In the genomic region with DNA sequence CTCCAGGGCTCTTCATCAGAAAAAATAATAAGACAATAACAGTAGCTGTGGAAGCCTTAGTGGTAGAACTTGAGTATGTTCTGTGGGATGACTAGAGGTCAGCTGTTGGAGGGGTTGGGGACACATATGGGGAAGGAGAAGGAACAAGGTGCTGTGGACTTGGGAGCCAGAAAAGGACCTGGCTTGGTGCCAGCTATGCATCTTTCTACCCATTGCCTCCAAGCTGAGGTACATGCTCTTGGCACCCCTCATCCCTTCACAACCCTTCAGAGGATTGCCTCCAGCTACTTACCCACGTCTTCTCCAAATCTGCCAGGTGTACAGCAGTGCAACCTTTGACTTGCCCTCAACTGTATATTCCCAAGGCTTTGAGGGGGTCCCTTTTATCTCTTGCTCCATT, we compare ENCODE assay signal across 28 cellular contexts.
"Had no signal": no experiment of that assay in that cellular context is flagged by ENCODE, and none has a peak within 500 bp of the region (broad histone marks: within the 10 kb centered on the region; RNA-seq: fewer than 3 reads in every experiment).

No MANE protein-coding gene starts in this region.

- H3K27me3 ChIP-seq: pancreas, right lobe of liver, sigmoid colon, stomach, thyroid gland, tibial nerve, upper lobe of right lung, uterus had no signal

- H3K27ac Mint-ChIP-seq: naive thymus-derived CD8-positive, alpha-beta T cell; natural killer cell treated with Interleukin-12 subunit alpha and Interleukin-12 subunit beta and Interleukin-15 and Interleukin-18, amount 100 ng/mL, for 72 hours; nephron progenitor cell; stimulated activated effector memory CD8-positive, alpha-beta T cell treated with anti-CD3 and anti-CD28 coated beads, Interleukin-12 subunit alpha, Interleukin-12 subunit beta, amount 100 ng/mL, for 72 hours; stimulated activated naive B cell treated with anti-CD40 and anti-IgM and Interleukin-4, amounts not matched to agents 10 μg/mL and 1 μg/mL and 100 μg/mL, for 72 hours; stimulated activated naive CD8-positive, alpha-beta T cell treated with anti-CD3 and anti-CD28 coated beads, Interleukin-15, Interleukin-2, amounts not matched to agents 100 ng/mL and 50 ng/mL, for 24 hours; type B pancreatic cell had no signal

- H3K36me3 ChIP-seq: neutrophil, pancreas, prostate gland, right lobe of liver, sigmoid colon, stomach, thoracic aorta, thyroid gland, tibial nerve, upper lobe of right lung, uterus had no signal

- H3K27ac ChIP-seq: neutrophil, pancreas, prostate gland, right lobe of liver, sigmoid colon, stomach, thoracic aorta, thyroid gland, tibial nerve, upper lobe of right lung, uterus had no signal

- H3K4me3 Mint-ChIP-seq: naive thymus-derived CD8-positive, alpha-beta T cell; natural killer cell treated with Interleukin-12 subunit alpha and Interleukin-12 subunit beta and Interleukin-15 and Interleukin-18, amount 100 ng/mL, for 72 hours; nephron progenitor cell; neural crest cell; stimulated activated effector memory CD8-positive, alpha-beta T cell treated with anti-CD3 and anti-CD28 coated beads, Interleukin-12 subunit alpha, Interleukin-12 subunit beta, amount 100 ng/mL, for 72 hours; stimulated activated naive B cell treated with anti-CD40 and anti-IgM and Interleukin-4, amounts not matched to agents 10 μg/mL and 1 μg/mL and 100 μg/mL, for 72 hours; stimulated activated naive CD8-positive, alpha-beta T cell treated with anti-CD3 and anti-CD28 coated beads, Interleukin-15, Interleukin-2, amounts not matched to agents 100 ng/mL and 50 ng/mL, for 24 hours; type B pancreatic cell had no signal

- H3K4me1 Mint-ChIP-seq: neural crest cell had no signal

- H3K4me3 ChIP-seq: pancreas, prostate gland, right lobe of liver, sigmoid colon, stomach, thoracic aorta, thyroid gland, tibial nerve, upper lobe of right lung, uterus had no signal

- H3K9me3 ChIP-seq: neutrophil, pancreas, prostate gland, right lobe of liver, sigmoid colon, stomach, thoracic aorta, thyroid gland, tibial nerve, upper lobe of right lung, uterus had no signal

- H3K4me1 ChIP-seq: pancreas, sigmoid colon, thyroid gland, tibial nerve, uterus had no signal

- H3K9me3 Mint-ChIP-seq: naive thymus-derived CD8-positive, alpha-beta T cell; natural killer cell treated with Interleukin-12 subunit alpha and Interleukin-12 subunit beta and Interleukin-15 and Interleukin-18, amount 100 ng/mL, for 72 hours; nephron progenitor cell; neural crest cell; stimulated activated effector memory CD8-positive, alpha-beta T cell treated with anti-CD3 and anti-CD28 coated beads, Interleukin-12 subunit alpha, Interleukin-12 subunit beta, amount 100 ng/mL, for 72 hours; stimulated activated naive B cell treated with anti-CD40 and anti-IgM and Interleukin-4, amounts not matched to agents 10 μg/mL and 1 μg/mL and 100 μg/mL, for 72 hours; stimulated activated naive CD8-positive, alpha-beta T cell treated with anti-CD3 and anti-CD28 coated beads, Interleukin-15, Interleukin-2, amounts not matched to agents 100 ng/mL and 50 ng/mL, for 24 hours; type B pancreatic cell had no signal

- DNase-seq: naive thymus-derived CD8-positive, alpha-beta T cell; nephron progenitor cell; nucleus accumbens; pancreas; retina; right cardiac atrium; sigmoid colon; small intestine; stimulated activated CD4-positive, alpha-beta T cell treated with anti-CD3 and anti-CD28 coated beads, Interleukin-15, amount 100 ng/mL, for 24 hours; stimulated activated CD4-positive, alpha-beta T cell treated with anti-CD3 and anti-CD28 coated beads, Interleukin-2, amount 100 ng/mL, for 24 hours; stimulated activated CD4-positive, alpha-beta T cell treated with anti-CD3 and anti-CD28 coated beads, Interleukin-2, amount 100 ng/mL, for 48 hours; stimulated activated CD4-positive, alpha-beta T cell treated with anti-CD3 and anti-CD28 coated beads, Interleukin-4, amount 100 ng/mL, for 24 hours; stimulated activated naive B cell treated with anti-CD40 and anti-IgM and Interleukin-4, amounts not matched to agents 10 μg/mL and 1 μg/mL and 100 μg/mL, for 72 hours; stimulated activated naive CD4-positive, alpha-beta T cell treated with Interleukin-2 at 50 U/mL for 16 hours; stomach; thyroid gland; upper lobe of right lung; uterus had no signal

- H3K36me3 Mint-ChIP-seq: naive thymus-derived CD8-positive, alpha-beta T cell; natural killer cell treated with Interleukin-12 subunit alpha and Interleukin-12 subunit beta and Interleukin-15 and Interleukin-18, amount 100 ng/mL, for 72 hours; stimulated activated effector memory CD8-positive, alpha-beta T cell treated with anti-CD3 and anti-CD28 coated beads, Interleukin-12 subunit alpha, Interleukin-12 subunit beta, amount 100 ng/mL, for 72 hours; stimulated activated naive B cell treated with anti-CD40 and anti-IgM and Interleukin-4, amounts not matched to agents 10 μg/mL and 1 μg/mL and 100 μg/mL, for 72 hours; type B pancreatic cell had no signal

- FAIRE-seq: pancreas, small intestine had no signal

- ATAC-seq: naive thymus-derived CD8-positive, alpha-beta T cell; natural killer cell treated with Interleukin-12 subunit alpha and Interleukin-12 subunit beta and Interleukin-15 and Interleukin-18, amount 100 ng/mL, for 72 hours; pancreas; right cardiac atrium; right lobe of liver; stimulated activated effector memory CD8-positive, alpha-beta T cell treated with anti-CD3 and anti-CD28 coated beads, Interleukin-12 subunit alpha, Interleukin-12 subunit beta, amount 100 ng/mL, for 72 hours; stimulated activated naive B cell treated with anti-CD40 and anti-IgM and Interleukin-4, amounts not matched to agents 10 μg/mL and 1 μg/mL and 100 μg/mL, for 72 hours; upper lobe of right lung had no signal
